11 cellular contexts compared by ENCODE assay signal in genomic region chr15:57198654-57199241, GRCh38.
DNase-seq lines count a peak whose midpoint lies in the region; ATAC-seq and TF ChIP-seq lines count a peak whose summit lies in the region.
"Had no signal": no experiment of that assay in that cellular context is flagged by ENCODE, and none has a peak within 500 bp of the region (broad histone marks: within the 10 kb centered on the region; RNA-seq: fewer than 3 reads in every experiment).

No MANE protein-coding gene starts in this region.

- H3K27me3 Mint-ChIP-seq in activated CD8-positive, alpha-beta T cell treated with anti-CD3 and anti-CD28 coated beads, Interleukin-2, amount 10 ng/mL, durations not matched to agents 7 days and 5 days (ENCODE audit: low read depth), result no peaks in the 10 kb centered on the region
- H3K27me3 Mint-ChIP-seq in activated T-cell treated with anti-CD3 and anti-CD28 coated beads, Interleukin-2, amount 50 U/mL, for 4 hours (ENCODE audit: low read depth), result no peaks in the 10 kb centered on the region
- H3K27me3 Mint-ChIP-seq: activated naive CD8-positive, alpha-beta T cell treated with anti-CD3 and anti-CD28 coated beads, Interleukin-2, amount 10 ng/mL, durations not matched to agents 7 days and 5 days; CD4-positive, CD25-positive, alpha-beta regulatory T cell had no signal

- no peaks in the 10 kb centered on the region for H3K36me3 Mint-ChIP-seq in activated CD8-positive, alpha-beta T cell treated with anti-CD3 and anti-CD28 coated beads, Interleukin-2, amount 10 ng/mL, durations not matched to agents 7 days and 5 days (ENCODE audit: low read depth)
- H3K36me3 Mint-ChIP-seq in activated T-cell treated with anti-CD3 and anti-CD28 coated beads, Interleukin-2, amount 50 U/mL, for 4 hours (ENCODE audit: insufficient read depth), result peaks cover 26% of the 10 kb centered on the region

- H3K4me1 ChIP-seq in mucosa of descending colon (ENCODE audit: low read depth) (peaks cover 43% of the 10 kb centered on the region), body of pancreas (peaks cover 5% of the 10 kb centered on the region)

- H3K9me3 Mint-ChIP-seq in activated CD8-positive, alpha-beta T cell treated with anti-CD3 and anti-CD28 coated beads, Interleukin-2, amount 10 ng/mL, durations not matched to agents 7 days and 5 days (ENCODE audit: insufficient read depth), result no peaks in the 10 kb centered on the region
- no peaks in the 10 kb centered on the region for H3K9me3 Mint-ChIP-seq in activated T-cell treated with anti-CD3 and anti-CD28 coated beads, Interleukin-2, amount 50 U/mL, for 4 hours
- H3K9me3 Mint-ChIP-seq: activated naive CD8-positive, alpha-beta T cell treated with anti-CD3 and anti-CD28 coated beads, Interleukin-2, amount 10 ng/mL, durations not matched to agents 7 days and 5 days; CD4-positive, CD25-positive, alpha-beta regulatory T cell had no signal

- no peaks in the 10 kb centered on the region for H3K36me3 ChIP-seq in mucosa of descending colon (ENCODE audit: low read depth)
- no peaks in the 10 kb centered on the region for H3K36me3 ChIP-seq in body of pancreas (replicated peaks in 1 of 2; ENCODE audit: insufficient read depth in 1 of 2, low read depth in 2 of 2)
- H3K36me3 ChIP-seq: thoracic aorta had no signal

- no peaks in the 10 kb centered on the region for H3K9me3 ChIP-seq in mucosa of descending colon
- no peaks in the 10 kb centered on the region for H3K9me3 ChIP-seq in body of pancreas
- H3K9me3 ChIP-seq: thoracic aorta had no signal

- H3K4me3 ChIP-seq in mucosa of descending colon, result no peak overlapping the region
- H3K4me3 ChIP-seq in body of pancreas, result no peak overlapping the region
- H3K4me3 ChIP-seq: thoracic aorta had no signal

- H3K27ac ChIP-seq in angular gyrus (ENCODE audit: low read depth, low read length) (peak overlapping the region; percentile 40), body of pancreas (no peak overlapping the region)
- H3K27ac ChIP-seq: thoracic aorta had no signal

- TF ChIP-seq POLR2A in body of pancreas (IDR thresholded peaks at IDR 0.05), result no peak

- H3K4me3 Mint-ChIP-seq in activated CD8-positive, alpha-beta T cell treated with anti-CD3 and anti-CD28 coated beads, Interleukin-2, amount 10 ng/mL, durations not matched to agents 7 days and 5 days, result no peak overlapping the region
- H3K4me3 Mint-ChIP-seq in activated T-cell treated with anti-CD3 and anti-CD28 coated beads, Interleukin-2, amount 50 U/mL, for 4 hours, result no peak overlapping the region
- H3K4me3 Mint-ChIP-seq: activated naive CD8-positive, alpha-beta T cell treated with anti-CD3 and anti-CD28 coated beads, Interleukin-2, amount 10 ng/mL, durations not matched to agents 7 days and 5 days; CD4-positive, CD25-positive, alpha-beta regulatory T cell had no signal

- H3K27me3 ChIP-seq in body of pancreas, result no peaks in the 10 kb centered on the region

- CTCF ChIA-PET in activated CD8-positive, alpha-beta T cell treated with anti-CD3 and anti-CD28 coated beads, Interleukin-2, amount 10 ng/mL, durations not matched to agents 7 days and 5 days (lab: Charles Lee), result interaction anchor here (1.0 kb wide), 1 partner anchor 13 kb away, joined by 3 read pairs; no protein-coding TSS in a partner anchor

- DNase-seq in DMS79 (lab: John Stamatoyannopoulos, UW), result peak; percentile 81
- peak; percentile 76 for DNase-seq in NCI-H2029 treated with DMSO at 0.1 percent for 48 hours (lab: John Stamatoyannopoulos, UW)
- DNase-seq in mucosa of descending colon, result peak in 1 of 3 donors; percentile 45
- no peak for DNase-seq in body of pancreas
- DNase-seq in activated CD8-positive, alpha-beta T cell treated with anti-CD3 and anti-CD28 coated beads, Interleukin-2, amount 10 ng/mL, durations not matched to agents 7 days and 5 days, result no peak
- DNase-seq in activated T-cell treated with anti-CD3 and anti-CD28 coated beads, Interleukin-2, amount 50 U/mL, for 4 hours, result no peak
- DNase-seq: activated naive CD8-positive, alpha-beta T cell treated with anti-CD3 and anti-CD28 coated beads, Interleukin-2, amount 10 ng/mL, durations not matched to agents 7 days and 5 days; CD4-positive, CD25-positive, alpha-beta regulatory T cell had no signal

- no peak overlapping the region for H3K27ac Mint-ChIP-seq in activated CD8-positive, alpha-beta T cell treated with anti-CD3 and anti-CD28 coated beads, Interleukin-2, amount 10 ng/mL, durations not matched to agents 7 days and 5 days
- H3K27ac Mint-ChIP-seq: activated naive CD8-positive, alpha-beta T cell treated with anti-CD3 and anti-CD28 coated beads, Interleukin-2, amount 10 ng/mL, durations not matched to agents 7 days and 5 days had no signal

- ATAC-seq in mucosa of descending colon (peak; percentile 75), body of pancreas (no peak), HG03095 (IDR thresholded peaks at IDR 0.05; ENCODE audit: unreplicated experiment) (no peak)
- no peak for ATAC-seq in activated CD8-positive, alpha-beta T cell treated with anti-CD3 and anti-CD28 coated beads, Interleukin-2, amount 10 ng/mL, durations not matched to agents 7 days and 5 days
- ATAC-seq in activated T-cell treated with anti-CD3 and anti-CD28 coated beads, Interleukin-2, amount 50 U/mL, for 4 hours, result no peak

- intact Hi-C loops in mucosa of descending colon (cut with DNase I, micrococcal nuclease) (no loop called here), body of pancreas (cut with DNase I) (no loop called here)

- WGBS in body of pancreas, 2 donors, result 28 to 38% methylated on average over 8 of the region's 8 CpGs

- POLR2A ChIA-PET in activated CD8-positive, alpha-beta T cell treated with anti-CD3 and anti-CD28 coated beads, Interleukin-2, amount 10 ng/mL, durations not matched to agents 7 days and 5 days (lab: Charles Lee), result no interaction called here

- H3K4me1 Mint-ChIP-seq in activated CD8-positive, alpha-beta T cell treated with anti-CD3 and anti-CD28 coated beads, Interleukin-2, amount 10 ng/mL, durations not matched to agents 7 days and 5 days (ENCODE audit: low read depth), result no peaks in the 10 kb centered on the region
- H3K4me1 Mint-ChIP-seq in activated T-cell treated with anti-CD3 and anti-CD28 coated beads, Interleukin-2, amount 50 U/mL, for 4 hours (ENCODE audit: low read depth), result no peaks in the 10 kb centered on the region
- H3K4me1 Mint-ChIP-seq: activated naive CD8-positive, alpha-beta T cell treated with anti-CD3 and anti-CD28 coated beads, Interleukin-2, amount 10 ng/mL, durations not matched to agents 7 days and 5 days had no signal

- no peak for TF ChIP-seq CTCF in mucosa of descending colon (IDR thresholded peaks at IDR 0.05)
- TF ChIP-seq CTCF in body of pancreas (IDR thresholded peaks at IDR 0.05), result no peak

Comparison
In these comparisons a context has a peak if more than half of its experiments do, and no peak if none do; other contexts are left out.
1. DNase-seq: peak in DMS79 (single experiment) and NCI-H2029 treated with DMSO at 0.1 percent for 48 hours (single experiment); none in body of pancreas (0 of 4), activated CD8-positive, alpha-beta T cell treated with anti-CD3 and anti-CD28 coated beads, Interleukin-2, amount 10 ng/mL, durations not matched to agents 7 days and 5 days (single experiment) and activated T-cell treated with anti-CD3 and anti-CD28 coated beads, Interleukin-2, amount 50 U/mL, for 4 hours (single experiment).